ENCODE assay signal across 19 cellular contexts in the genomic region with DNA sequence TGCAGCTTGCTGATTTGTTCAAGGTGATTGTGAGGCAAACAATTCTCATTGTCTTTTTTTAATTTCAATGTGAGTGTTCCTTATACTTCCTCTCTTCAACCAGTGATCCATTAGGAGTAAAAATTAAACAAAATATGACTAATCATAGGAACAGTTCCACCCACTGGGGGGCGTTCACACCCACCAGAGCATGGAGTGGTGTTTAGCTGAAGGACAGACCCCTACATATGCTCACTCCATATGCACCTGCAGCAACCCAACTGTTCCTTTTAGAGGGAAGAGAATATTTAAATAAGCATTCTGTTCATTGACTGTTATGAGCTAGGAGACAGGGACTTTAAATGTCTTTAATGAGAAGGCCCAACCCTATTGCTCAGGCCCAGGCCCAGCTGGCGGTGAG.
DNase-seq lines count a peak whose midpoint lies in the region; ATAC-seq and TF ChIP-seq lines count a peak whose summit lies in the region.
"Had no signal": no experiment of that assay in that cellular context is flagged by ENCODE, and none has a peak within 500 bp of the region (broad histone marks: within the 10 kb centered on the region; RNA-seq: fewer than 3 reads in every experiment).

No MANE protein-coding gene starts in this region.

- no peaks in the 10 kb centered on the region for H3K4me1 Mint-ChIP-seq in T-helper 17 cell

- H3K27ac Mint-ChIP-seq in T-helper 17 cell = no peak overlapping the region

- peaks cover 52% of the 10 kb centered on the region for H3K27me3 Mint-ChIP-seq in T-helper 17 cell

- ATAC-seq in gastroesophageal sphincter (no peak), HG02759 (IDR thresholded peaks at IDR 0.05; ENCODE audit: unreplicated experiment) (no peak), T-helper 17 cell (no peak), GM18868 (IDR thresholded peaks at IDR 0.05; ENCODE audit: unreplicated experiment) (no peak)
- ATAC-seq: HepG2 had no signal

- POLR2A ChIA-PET in A673 (lab: Charles Lee; ENCODE audit: low non-redundant PET) = no interaction called here

- TF ChIP-seq CTCF in A673 (conservative IDR thresholded peaks at IDR 0.05; ENCODE audit: low read depth, low read length) (peak; percentile 39; the same call in 1 of the 2 replicates), gastroesophageal sphincter (IDR thresholded peaks at IDR 0.05) (no peak)

- 0 to 41% methylated on average over 1 to 2 of the region's 2 CpGs for WGBS in gastroesophageal sphincter (ENCODE audit: low coverage in 1 of 2), 2 donors

- H3K36me3 ChIP-seq in A673 (ENCODE audit: insufficient read depth, low read length, poor library complexity, severe bottlenecking) (no peaks in the 10 kb centered on the region), HUES48 (ENCODE audit: control insufficient read depth, insufficient read depth, low read length) (no peaks in the 10 kb centered on the region), gastroesophageal sphincter (no peaks in the 10 kb centered on the region)
- H3K36me3 ChIP-seq: prostate gland had no signal

- no peak overlapping the region for H3K4me3 Mint-ChIP-seq in T-helper 17 cell

- no TSS peak for BruUV-seq in A673 (replicated peaks; lab: Mats Ljungman, UMichigan)

- no peak overlapping the region for H3K9ac ChIP-seq in HUES48 (ENCODE audit: low read depth, low read length)

- no peaks in the 10 kb centered on the region for H3K36me3 Mint-ChIP-seq in T-helper 17 cell (ENCODE audit: low read depth)

- CTCF ChIA-PET in A673 (lab: Charles Lee) = interaction anchor here (0.7 kb wide), 1 partner anchor 242 kb away, joined by 4 read pairs; no protein-coding TSS in a partner anchor

- intact Hi-C loops in A673 (cut with micrococcal nuclease; ENCODE audit: unreplicated experiment) = loop anchor here (5.0 to 10.0 kb wide), 3 partner anchors 181 to 243 kb away; a partner anchor contains a TSS

- no peaks in the 10 kb centered on the region for H3K27me3 ChIP-seq in A673 (replicated peaks; ENCODE audit: insufficient read depth, low read depth, low read length, poor library complexity)
- H3K27me3 ChIP-seq in HUES48 (ENCODE audit: control insufficient read depth, insufficient read depth, low read length) = no peaks in the 10 kb centered on the region
- no peaks in the 10 kb centered on the region for H3K27me3 ChIP-seq in gastroesophageal sphincter

- H3K9me3 ChIP-seq in A673 (ENCODE audit: low read depth, low read length, poor library complexity, severe bottlenecking) (no peaks in the 10 kb centered on the region), HUES48 (ENCODE audit: control insufficient read depth, insufficient read depth, low read length) (no peaks in the 10 kb centered on the region), gastroesophageal sphincter (no peaks in the 10 kb centered on the region), T-helper 17 cell (ENCODE audit: control insufficient read depth, low read length, poor library complexity, severe bottlenecking) (no peaks in the 10 kb centered on the region)
- H3K9me3 ChIP-seq: prostate gland had no signal

- H3K4me1 ChIP-seq in A673 (ENCODE audit: insufficient read depth, low read length, poor library complexity, severe bottlenecking) = no peaks in the 10 kb centered on the region
- peaks cover 23% of the 10 kb centered on the region for H3K4me1 ChIP-seq in HUES48 (ENCODE audit: control insufficient read depth, insufficient read depth, low read length)
- H3K4me1 ChIP-seq in gastroesophageal sphincter = peaks cover 0 to 22% (median 0%) of the 10 kb centered on the region in 3 donors
- H3K4me1 ChIP-seq: prostate gland had no signal

- no peak for TF ChIP-seq POLR2A in gastroesophageal sphincter (IDR thresholded peaks at IDR 0.05)

- DNase-seq in A673 (ENCODE audit: low spot score) (peak; percentile 32), NCI-H82 treated with DMSO at 0.1 percent for 48 hours (lab: John Stamatoyannopoulos, UW; ENCODE audit: unreplicated experiment) (peak; percentile 60), T-helper 17 cell (no peak), RKO (ENCODE audit: low spot score) (no peak)
- DNase-seq: activated CD8-positive, alpha-beta memory T cell treated with anti-CD3 and anti-CD28 coated beads for 24 hours; activated naive CD4-positive, alpha-beta T cell treated with anti-CD3 and anti-CD28 coated beads, Interleukin-2, amount 50 U/mL, for 16 hours; cerebellar nuclear complex; hypothalamus; midbrain; NCI-H2081 treated with DMSO at 0.1 percent for 48 hours; stimulated activated CD4-positive, alpha-beta T cell treated with anti-CD3 and anti-CD28 coated beads, Interleukin-4, amount 100 ng/mL, for 4 hours; stimulated activated naive CD4-positive, alpha-beta T cell; T-helper 9 cell had no signal

- H3K27ac ChIP-seq in A673 (ENCODE audit: low read depth, low read length, poor library complexity, severe bottlenecking) (no peak overlapping the region), HUES48 (ENCODE audit: low read depth, low read length) (peak overlapping the region; percentile 76), gastroesophageal sphincter (peak overlapping the region in 3 of 4 donors; percentile 3 to 31 (median 20))
- H3K27ac ChIP-seq: prostate gland had no signal

- no peak for TF ChIP-seq EP300 in gastroesophageal sphincter (IDR thresholded peaks at IDR 0.05)

- H3K4me3 ChIP-seq in A673 (ENCODE audit: low read depth, low read length, poor library complexity, severe bottlenecking) (no peak overlapping the region), HUES48 (ENCODE audit: low read depth, low read length) (no peak overlapping the region), gastroesophageal sphincter (no peak overlapping the region)
- H3K4me3 ChIP-seq: prostate gland had no signal

Comparison
In these comparisons a context has a peak if more than half of its experiments do, and no peak if none do; other contexts are left out.
1. DNase-seq: peak in A673 (single experiment) and NCI-H82 treated with DMSO at 0.1 percent for 48 hours (single experiment); none in T-helper 17 cell (0 of 3) and RKO (single experiment).